ENCODE assay signal across 8 cellular contexts in the genomic region with DNA sequence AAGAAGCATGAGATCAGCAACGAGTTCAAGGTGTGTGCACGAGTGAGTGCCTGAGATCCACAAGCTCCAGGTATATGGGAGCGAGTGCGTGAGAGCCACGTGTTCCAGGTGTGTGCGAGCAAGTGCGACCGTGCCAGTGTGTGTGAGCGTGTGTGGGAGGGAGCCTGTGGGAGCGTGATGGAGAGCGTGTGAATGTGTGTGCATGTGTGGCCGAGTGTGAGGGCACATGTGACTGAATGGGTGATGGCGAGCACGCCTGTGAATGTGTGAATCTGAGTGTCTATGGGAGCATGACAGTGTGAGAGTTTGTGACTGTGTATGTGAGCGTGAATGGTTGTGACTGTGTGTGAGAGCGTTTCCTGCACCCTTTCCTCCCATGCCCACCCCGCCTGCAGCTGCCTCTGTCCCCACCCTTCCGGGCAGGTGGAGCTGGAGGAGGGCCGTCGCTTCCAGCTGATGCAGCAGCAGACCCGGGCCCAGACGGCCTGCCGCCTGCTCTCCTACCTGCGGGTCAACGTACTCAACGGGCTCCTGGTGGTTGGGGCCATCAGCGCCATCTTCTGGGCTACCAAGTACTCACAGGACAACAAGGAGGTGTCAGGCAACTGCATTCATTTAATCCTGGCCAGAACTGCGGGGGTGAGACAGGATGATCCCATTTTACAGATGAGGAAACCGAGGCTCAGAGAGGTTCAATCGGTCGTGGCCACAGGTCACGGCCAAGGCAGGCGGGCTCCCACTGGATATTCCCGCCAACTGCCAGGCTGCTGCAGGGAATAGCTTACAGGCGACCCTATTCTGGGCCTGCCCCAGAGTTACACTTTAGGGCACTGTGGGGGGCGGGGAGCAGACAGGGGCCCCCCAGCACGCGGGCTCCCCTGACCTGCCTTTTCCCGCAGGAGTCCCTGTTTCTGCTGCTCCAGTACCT. TPM values are rescaled to one million over a fixed set of nuclear protein-coding genes. Genes with fewer than 3 reads are reported as not detected.
DNase-seq lines count a peak whose midpoint lies in the region; ATAC-seq lines count a peak whose summit lies in the region.

No MANE protein-coding gene starts in this region.

- peaks cover 29% of the 10 kb centered on the region for H3K36me3 Mint-ChIP-seq in CD4-positive, CD25-positive, alpha-beta regulatory T cell

- ATAC-seq in CD4-positive, CD25-positive, alpha-beta regulatory T cell (ENCODE audit: low read depth in 2 of 2), result peak; percentile 44 to 50
- ATAC-seq in GM18870 (IDR thresholded peaks at IDR 0.05; ENCODE audit: unreplicated experiment), result no peak

- peak overlapping the region; percentile 79 to 93 (median 88) for H3K4me3 Mint-ChIP-seq in CD4-positive, CD25-positive, alpha-beta regulatory T cell

- H3K27me3 Mint-ChIP-seq in CD4-positive, CD25-positive, alpha-beta regulatory T cell, result peaks cover 5% of the 10 kb centered on the region

- H3K4me3 ChIP-seq in CD4-positive, CD25-positive, alpha-beta regulatory T cell (ENCODE audit: low read depth, low read length), result peak overlapping the region; percentile 69
- H3K4me3 ChIP-seq in SJCRH30 (no peak overlapping the region), iPS DF 6.9 (ENCODE audit: low read length) (no peak overlapping the region)

- no peaks in the 10 kb centered on the region for H3K9me3 ChIP-seq in CD4-positive, CD25-positive, alpha-beta regulatory T cell (ENCODE audit: control insufficient read depth in 2 of 2, low read length in 2 of 2)
- H3K9me3 ChIP-seq in SJCRH30 (replicated peaks) (no peaks in the 10 kb centered on the region), iPS DF 6.9 (ENCODE audit: control insufficient read depth, insufficient read depth, low read length) (no peaks in the 10 kb centered on the region)

- H3K27me3 ChIP-seq in CD4-positive, CD25-positive, alpha-beta regulatory T cell (ENCODE audit: control insufficient read depth, insufficient read depth, low read length), result no peaks in the 10 kb centered on the region
- H3K27me3 ChIP-seq in SJCRH30 (no peaks in the 10 kb centered on the region), iPS DF 6.9 (ENCODE audit: control insufficient read depth, insufficient read depth, low read length) (no peaks in the 10 kb centered on the region)

- DNase-seq in CD4-positive, CD25-positive, alpha-beta regulatory T cell, result peak; percentile 73 to 95 (median 88)
- DNase-seq in HT-29 (ENCODE audit: low spot score) (peak; percentile 76), SJCRH30 (peak; percentile 10 to 70), iPS DF 6.9 (ENCODE audit: low read depth, low spot score) (peak; percentile 70), DMS79 treated with DMSO at 0.1 percent for 48 hours (lab: John Stamatoyannopoulos, UW) (no peak)
- DNase-seq in activated naive CD4-positive, alpha-beta T cell treated with Interleukin-2 at 50 U/mL for 16 hours, result peak; percentile 79
- DNase-seq in stimulated activated CD4-positive, alpha-beta T cell treated with anti-CD3 and anti-CD28 coated beads, TNF-alpha, amount 100 ng/mL, for 4 hours (ENCODE audit: low read depth in 3 of 3), result peak in 2 of 3 experiments; percentile 58 to 60

- H3K27ac ChIP-seq in CD4-positive, CD25-positive, alpha-beta regulatory T cell (ENCODE audit: insufficient read depth, low read length, poor library complexity, severe bottlenecking), result peak overlapping the region; percentile 92
- H3K27ac ChIP-seq in SJCRH30 (no peak overlapping the region), iPS DF 6.9 (ENCODE audit: low read length) (no peak overlapping the region)

- no peaks in the 10 kb centered on the region for H3K9me3 Mint-ChIP-seq in CD4-positive, CD25-positive, alpha-beta regulatory T cell

- H3K27ac Mint-ChIP-seq in CD4-positive, CD25-positive, alpha-beta regulatory T cell, result peak overlapping the region; percentile 86 to 97 (median 87)

- WGBS in iPS DF 6.9 (ENCODE audit: insufficient coverage, insufficient read length), result no CpG with 5 or more reads among the region's 39 CpGs

- peaks cover 9 to 80% (median 37%) of the 10 kb centered on the region in 4 donors for H3K4me1 Mint-ChIP-seq in CD4-positive, CD25-positive, alpha-beta regulatory T cell

- H3K4me1 ChIP-seq in CD4-positive, CD25-positive, alpha-beta regulatory T cell (ENCODE audit: control insufficient read depth, insufficient read depth, low read length, poor library complexity, severe bottlenecking), result peaks cover 88% of the 10 kb centered on the region
- peaks cover 4% of the 10 kb centered on the region; the same call in 1 of the 2 replicates for H3K4me1 ChIP-seq in SJCRH30
- H3K4me1 ChIP-seq in iPS DF 6.9 (ENCODE audit: control insufficient read depth, insufficient read depth, low read length), result peaks cover 9% of the 10 kb centered on the region

- peaks cover 41% of the 10 kb centered on the region for H3K36me3 ChIP-seq in CD4-positive, CD25-positive, alpha-beta regulatory T cell (ENCODE audit: control insufficient read depth, insufficient read depth, low read length)
- no peaks in the 10 kb centered on the region for H3K36me3 ChIP-seq in SJCRH30
- H3K36me3 ChIP-seq in iPS DF 6.9 (ENCODE audit: control insufficient read depth, insufficient read depth, low read length), result peaks cover 3% of the 10 kb centered on the region; the same call in 1 of the 2 replicates

RNA-seq across cellular contexts. Expression of a gene that starts 3.7 kb away (rescaled TPM):
- 454 TPM for total RNA-seq in CD4-positive, CD25-positive, alpha-beta regulatory T cell
- polyA plus RNA-seq in CD4-positive, CD25-positive, alpha-beta regulatory T cell, result 10 to 100 TPM; 61.8 to 82.0 (median 74.8) TPM
- total RNA-seq in HT-29 (2014; rRNA removed; shearing (Covaris generic)), result 4.1 and 7.2 TPM in 2 replicates
- 0.28 and 0.30 TPM in 2 replicates for total RNA-seq in SJCRH30 (2014; rRNA removed; shearing (Covaris generic))

RNA-seq across cellular contexts. Expression of a gene that starts 5.7 kb away (rescaled TPM):
- total RNA-seq in CD4-positive, CD25-positive, alpha-beta regulatory T cell, result 727 TPM
- 100 to 1,000 TPM; 160 to 242 (median 213) TPM for polyA plus RNA-seq in CD4-positive, CD25-positive, alpha-beta regulatory T cell
- total RNA-seq in HT-29 (2014; rRNA removed; shearing (Covaris generic)), result 236 and 238 TPM in 2 replicates
- 18.8 and 23.2 TPM in 2 replicates for total RNA-seq in SJCRH30 (2014; rRNA removed; shearing (Covaris generic))

RNA-seq across cellular contexts. Expression of a gene that starts 11.9 kb away (rescaled TPM):
- not detected for total RNA-seq in CD4-positive, CD25-positive, alpha-beta regulatory T cell
- polyA plus RNA-seq in CD4-positive, CD25-positive, alpha-beta regulatory T cell, result not detected
- 0.20 TPM in 1 of 2 replicates, not detected in the other for total RNA-seq in HT-29 (2014; rRNA removed; shearing (Covaris generic))
- not detected in 2 replicates for total RNA-seq in SJCRH30 (2014; rRNA removed; shearing (Covaris generic))

RNA-seq across cellular contexts. Expression of a gene that starts 34.1 kb away (rescaled TPM):
- 58.5 TPM for total RNA-seq in CD4-positive, CD25-positive, alpha-beta regulatory T cell
- 100 to 1,000 TPM; 156 to 180 (median 170) TPM for polyA plus RNA-seq in CD4-positive, CD25-positive, alpha-beta regulatory T cell
- 225 and 231 TPM in 2 replicates for total RNA-seq in HT-29 (2014; rRNA removed; shearing (Covaris generic))
- 19.5 and 21.1 TPM in 2 replicates for total RNA-seq in SJCRH30 (2014; rRNA removed; shearing (Covaris generic))

RNA-seq across cellular contexts. Expression of a gene that starts 52.6 kb away (rescaled TPM):
- 3.2 TPM for total RNA-seq in CD4-positive, CD25-positive, alpha-beta regulatory T cell
- polyA plus RNA-seq in CD4-positive, CD25-positive, alpha-beta regulatory T cell, result 10 to 100 TPM; 12.4 to 33.8 (median 15.0) TPM
- total RNA-seq in HT-29 (2014; rRNA removed; shearing (Covaris generic)), result 379 and 400 TPM in 2 replicates
- total RNA-seq in SJCRH30 (2014; rRNA removed; shearing (Covaris generic)), result 141 and 158 TPM in 2 replicates

Comparison
In these comparisons a context has a peak if more than half of its experiments do, and no peak if none do; other contexts are left out.
1. RNA of a gene that starts 3.7 kb away (total RNA-seq): 454 TPM in CD4-positive, CD25-positive, alpha-beta regulatory T cell (single experiment); 4.1 to 7.2 TPM in HT-29 and 0.28 to 0.30 TPM in SJCRH30; every median in the first group is over 10 times any median in the second.